Comparison of ENCODE assay signal across 27 cellular contexts in genomic region chr3:142117452-142117851, GRCh38. TPM values are rescaled to one million over a fixed set of nuclear protein-coding genes. Genes with fewer than 3 reads are reported as not detected.
DNase-seq lines count a peak whose midpoint lies in the region; ATAC-seq, FAIRE-seq and TF ChIP-seq lines count a peak whose summit lies in the region.
"Had no signal": no experiment of that assay in that cellular context is flagged by ENCODE, and none has a peak within 500 bp of the region (broad histone marks: within the 10 kb centered on the region; RNA-seq: fewer than 3 reads in every experiment).

No MANE protein-coding gene starts in this region.

- POLR2A ChIA-PET in MCF 10A (lab: Yijun Ruan, JAX) (no interaction called here), WTC11 (lab: Charles Lee) (no interaction called here)

- H3K27ac ChIP-seq in mammary epithelial cell (ENCODE audit: insufficient read depth, low read depth, low read length) (no peak overlapping the region), subcutaneous abdominal adipose tissue (ENCODE audit: low read depth, low read length) (peak overlapping the region; percentile 4)
- H3K27ac ChIP-seq: foreskin keratinocyte, lower lobe of right lung, stomach, upper lobe of right lung had no signal

- H2AFZ ChIP-seq in mammary epithelial cell (ENCODE audit: low read depth, low read length), result no peak overlapping the region

- H3K36me3 Mint-ChIP-seq in MCF 10A (ENCODE audit: insufficient read depth, unreplicated experiment) (no peaks in the 10 kb centered on the region), WTC11 (no peaks in the 10 kb centered on the region), mesothelial cell of epicardium (no peaks in the 10 kb centered on the region)
- H3K36me3 Mint-ChIP-seq: activated naive CD4-positive, alpha-beta T cell treated with anti-CD3 and anti-CD28 coated beads, Interleukin-2, amount 10 ng/mL, durations not matched to agents 7 days and 5 days had no signal

- H3K27ac Mint-ChIP-seq in MCF 10A (ENCODE audit: low read depth, unreplicated experiment) (peak overlapping the region; percentile 52), WTC11 (peak overlapping the region; percentile 60), mesothelial cell of epicardium (peak overlapping the region; percentile 47)
- H3K27ac Mint-ChIP-seq: activated naive CD4-positive, alpha-beta T cell treated with anti-CD3 and anti-CD28 coated beads, Interleukin-2, amount 10 ng/mL, durations not matched to agents 7 days and 5 days; B cell; T-cell had no signal

- BruUV-seq in MCF 10A (replicated peaks; lab: Mats Ljungman, UMichigan), result no TSS peak
- no TSS peak for BruUV-seq in mammary epithelial cell (replicated peaks; lab: Mats Ljungman, UMichigan)

- H3K4me1 Mint-ChIP-seq in MCF 10A (ENCODE audit: insufficient read depth, unreplicated experiment) (peaks cover 23% of the 10 kb centered on the region), WTC11 (peaks cover 7% of the 10 kb centered on the region), mesothelial cell of epicardium (peaks cover 10% of the 10 kb centered on the region)
- H3K4me1 Mint-ChIP-seq: activated naive CD4-positive, alpha-beta T cell treated with anti-CD3 and anti-CD28 coated beads, Interleukin-2, amount 10 ng/mL, durations not matched to agents 7 days and 5 days had no signal

- peak overlapping the region; percentile 16 for H3K4me3 Mint-ChIP-seq in MCF 10A (ENCODE audit: unreplicated experiment)
- no peak overlapping the region for H3K4me3 Mint-ChIP-seq in WTC11
- H3K4me3 Mint-ChIP-seq in mesothelial cell of epicardium, result no peak overlapping the region
- H3K4me3 Mint-ChIP-seq: activated naive CD4-positive, alpha-beta T cell treated with anti-CD3 and anti-CD28 coated beads, Interleukin-2, amount 10 ng/mL, durations not matched to agents 7 days and 5 days; activated T-cell treated with anti-CD3 and anti-CD28 coated beads, Interleukin-2, amount 50 U/mL, for 4 hours; B cell; central memory CD8-positive, alpha-beta T cell; T-cell had no signal

- no peaks in the 10 kb centered on the region for H4K20me1 ChIP-seq in mammary epithelial cell (ENCODE audit: insufficient read depth, low read length)

- no peaks in the 10 kb centered on the region for H3K27me3 ChIP-seq in mammary epithelial cell (ENCODE audit: insufficient read depth, low read length)
- H3K27me3 ChIP-seq in subcutaneous abdominal adipose tissue (ENCODE audit: control insufficient read depth in 5 of 5, insufficient read depth in 4 of 5, low read length in 5 of 5), result no peaks in the 10 kb centered on the region
- H3K27me3 ChIP-seq: foreskin keratinocyte, stomach, upper lobe of right lung had no signal

- dilution Hi-C loops in mammary epithelial cell (cut with HindIII; ENCODE audit: low sequenced_read_pairs), result no loop called here

- no peak overlapping the region for H3K9ac ChIP-seq in mammary epithelial cell (ENCODE audit: insufficient read depth, low read length)
- H3K9ac ChIP-seq in subcutaneous abdominal adipose tissue (ENCODE audit: low read length in 5 of 5), result peak overlapping the region in 1 of 5 donors; percentile 28

- H3K4me1 ChIP-seq in mammary epithelial cell (ENCODE audit: insufficient read depth, low read length), result peaks cover 5% of the 10 kb centered on the region
- H3K4me1 ChIP-seq in subcutaneous abdominal adipose tissue (ENCODE audit: control insufficient read depth in 5 of 5, insufficient read depth in 5 of 5, low read length in 5 of 5), result peaks cover 0 to 40% (median 19%) of the 10 kb centered on the region in 5 donors
- H3K4me1 ChIP-seq: foreskin keratinocyte, upper lobe of right lung had no signal

- H3K4me3 ChIP-seq in mammary epithelial cell (replicated peaks in 1 of 3; ENCODE audit: insufficient read depth in 1 of 3, low read depth in 2 of 3, low read length in 3 of 3), result no peak overlapping the region
- H3K4me3 ChIP-seq in subcutaneous abdominal adipose tissue (ENCODE audit: low read depth in 1 of 5, low read length in 5 of 5), result no peak overlapping the region
- H3K4me3 ChIP-seq: lower lobe of right lung, stomach, upper lobe of right lung had no signal

- CTCF ChIA-PET in MCF 10A (lab: Yijun Ruan, JAX) (no interaction called here), mammary epithelial cell (lab: Charles Lee; ENCODE audit: low non-redundant PET) (no interaction called here), WTC11 (lab: Charles Lee) (no interaction called here)

- H3K4me2 ChIP-seq in mammary epithelial cell (ENCODE audit: insufficient read depth, low read depth, low read length), result no peak overlapping the region

- TF ChIP-seq CTCF in MCF 10A (IDR thresholded peaks at IDR 0.05; ENCODE audit: unreplicated experiment) (no peak), mammary epithelial cell (conservative IDR thresholded peaks at IDR 0.05 in 1 of 2, IDR thresholded peaks at IDR 0.05 in 1 of 2; ENCODE audit: extremely low read depth in 1 of 2, insufficient read depth in 1 of 2, low read depth in 1 of 2, low read length in 2 of 2) (no peak), WTC11 (IDR thresholded peaks at IDR 0.05) (no peak), mesothelial cell of epicardium (IDR thresholded peaks at IDR 0.05; ENCODE audit: unreplicated experiment) (no peak)

- in situ Hi-C loops in mammary epithelial cell (cut with MboI; ENCODE audit: low sequenced_read_pairs in 2 of 2), result no loop called here

- H3K79me2 ChIP-seq in mammary epithelial cell (ENCODE audit: insufficient read depth, low read length), result peaks cover 2% of the 10 kb centered on the region

- H3K36me3 ChIP-seq in mammary epithelial cell (ENCODE audit: insufficient read depth, low read length) (no peaks in the 10 kb centered on the region), subcutaneous abdominal adipose tissue (ENCODE audit: control insufficient read depth in 5 of 5, insufficient read depth in 5 of 5, low read length in 5 of 5) (no peaks in the 10 kb centered on the region)
- H3K36me3 ChIP-seq: lower lobe of right lung, stomach, upper lobe of right lung had no signal

- DNase-seq in MCF 10A (ENCODE audit: unreplicated experiment) (no peak), mammary epithelial cell (no peak), WTC11 (ENCODE audit: low spot score) (no peak), mesothelial cell of epicardium (ENCODE audit: low spot score in 2 of 2, unreplicated experiment in 2 of 2) (no peak), NCI-H146 treated with DMSO at 0.1 percent for 48 hours (lab: John Stamatoyannopoulos, UW; ENCODE audit: unreplicated experiment) (no peak), urothelium cell line (ENCODE audit: low spot score) (no peak), NCI-H1694 treated with DMSO at 0.1 percent for 48 hours (lab: John Stamatoyannopoulos, UW) (no peak)
- DNase-seq: activated CD4-positive, alpha-beta T cell treated with anti-CD3 and anti-CD28 coated beads for 4 hours; activated naive CD4-positive, alpha-beta T cell treated with anti-CD3 and anti-CD28 coated beads, Interleukin-2, amount 10 ng/mL, durations not matched to agents 7 days and 5 days; activated T-cell treated with anti-CD3 and anti-CD28 coated beads, Interleukin-2, amount 50 U/mL, for 4 hours; anterior cingulate cortex; hippocampal formation; lower lobe of right lung; NCI-H82; OCI-M1; right cardiac atrium; stimulated activated CD4-positive, alpha-beta T cell treated with anti-CD3 and anti-CD28 coated beads, Interleukin-12 subunit alpha, Interleukin-12 subunit beta, amount 100 ng/mL, for 4 hours; stomach; T-cell; upper lobe of right lung had no signal

- H3K27me3 Mint-ChIP-seq in MCF 10A (ENCODE audit: insufficient read depth, unreplicated experiment) (no peaks in the 10 kb centered on the region), WTC11 (ENCODE audit: low read depth) (no peaks in the 10 kb centered on the region), mesothelial cell of epicardium (ENCODE audit: low read depth) (no peaks in the 10 kb centered on the region)
- H3K27me3 Mint-ChIP-seq: B cell; central memory CD8-positive, alpha-beta T cell; T-cell had no signal

- H3K9me3 ChIP-seq in mammary epithelial cell (replicated peaks; ENCODE audit: insufficient read depth, low read length) (no peaks in the 10 kb centered on the region), subcutaneous abdominal adipose tissue (ENCODE audit: control insufficient read depth in 5 of 5, low read length in 5 of 5) (peaks cover 0 to under 1% (median 0%) of the 10 kb centered on the region in 5 donors)
- H3K9me3 ChIP-seq: lower lobe of right lung, stomach, upper lobe of right lung had no signal

- ATAC-seq in WTC11, result no peak
- ATAC-seq: activated T-cell treated with anti-CD3 and anti-CD28 coated beads, Interleukin-2, amount 50 U/mL, for 4 hours; right cardiac atrium; T-cell had no signal

- H3K9me3 Mint-ChIP-seq in MCF 10A (ENCODE audit: unreplicated experiment) (no peaks in the 10 kb centered on the region), WTC11 (no peaks in the 10 kb centered on the region), mesothelial cell of epicardium (peaks cover 6% of the 10 kb centered on the region)
- H3K9me3 Mint-ChIP-seq: activated naive CD4-positive, alpha-beta T cell treated with anti-CD3 and anti-CD28 coated beads, Interleukin-2, amount 10 ng/mL, durations not matched to agents 7 days and 5 days; activated T-cell treated with anti-CD3 and anti-CD28 coated beads, Interleukin-2, amount 50 U/mL, for 4 hours; central memory CD8-positive, alpha-beta T cell; T-cell had no signal

- no peak for FAIRE-seq in urothelium cell line (lab: Jason Lieb, UNC)
- FAIRE-seq: A204.1, GM12891, islet of Langerhans had no signal

- intact Hi-C loops in MCF 10A (cut with micrococcal nuclease), result no loop called here
- intact Hi-C loops in mammary epithelial cell (cut with micrococcal nuclease), result no loop called here

- 100% methylated on average over 3 of the region's 3 CpGs for WGBS in mammary epithelial cell (ENCODE audit: low coverage, missing lambda C conversion rate)

TF ChIP-seq in WTC11, 78 proteins besides CTCF, POLR2A, EP300 and RAD21 (continues in another document):
- no peak for TF ChIP-seq IRF2 (CRISPR knock-in tag; IDR thresholded peaks at IDR 0.05; ENCODE audit: borderline replicate concordance, low read depth)
- TF ChIP-seq, protein P1, sequence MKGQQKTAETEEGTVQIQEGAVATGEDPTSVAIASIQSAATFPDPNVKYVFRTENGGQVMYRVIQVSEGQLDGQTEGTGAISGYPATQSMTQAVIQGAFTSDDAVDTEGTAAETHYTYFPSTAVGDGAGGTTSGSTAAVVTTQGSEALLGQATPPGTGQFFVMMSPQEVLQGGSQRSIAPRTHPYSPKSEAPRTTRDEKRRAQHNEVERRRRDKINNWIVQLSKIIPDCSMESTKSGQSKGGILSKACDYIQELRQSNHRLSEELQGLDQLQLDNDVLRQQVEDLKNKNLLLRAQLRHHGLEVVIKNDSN (CRISPR knock-in tag; IDR thresholded peaks at IDR 0.05), result no peak
- TF ChIP-seq ATF1 (CRISPR knock-in tag; IDR thresholded peaks at IDR 0.05), result no peak
- TF ChIP-seq ATF3 (CRISPR knock-in tag; conservative IDR thresholded peaks at IDR 0.05), result no peak

RNA-seq across cellular contexts. Expression of gene TFDP2, which starts 31.9 kb away (rescaled TPM):
- total RNA-seq in MCF 10A (2022), result 38.4 and 43.2 TPM in 2 replicates
- total RNA-seq in mammary epithelial cell, result 10 to 100 TPM; 28.6 to 48.5 TPM
- 26.8 TPM for polyA plus RNA-seq in mammary epithelial cell
- polyA minus RNA-seq in mammary epithelial cell, result 25.3 TPM
- 48.2 to 66.8 TPM (median 59.3 TPM) in 3 replicates for total RNA-seq in WTC11 (2021)
- 106 to 113 TPM (median 109 TPM) in 3 replicates for total RNA-seq in mesothelial cell of epicardium
